11 cellular contexts compared by ENCODE assay signal in genomic region chr2:84870306-84870705, GRCh38.
DNase-seq lines count a peak whose midpoint lies in the region; ATAC-seq and FAIRE-seq lines count a peak whose summit lies in the region.
"Had no signal": no experiment of that assay in that cellular context is flagged by ENCODE, and none has a peak within 500 bp of the region (broad histone marks: within the 10 kb centered on the region; RNA-seq: fewer than 3 reads in every experiment).

No MANE protein-coding gene starts in this region.

- FAIRE-seq in HTR-8/SVneo (lab: Jason Lieb, UNC) = no peak

- DNase-seq in activated effector memory CD4-positive, alpha-beta T cell treated with anti-CD3 and anti-CD28 coated beads, Interleukin-2, amount 50 U/mL, for 16 hours = peak; percentile 63
- DNase-seq in activated effector memory CD4-positive, alpha-beta T cell treated with Interleukin-2 at 50 U/mL for 16 hours = no peak
- peak; percentile 54 for DNase-seq in activated CD8-positive, alpha-beta memory T cell treated with anti-CD3 and anti-CD28 coated beads, Interleukin-2, amount 50 U/mL, for 48 hours
- DNase-seq in stimulated activated CD8-positive, alpha-beta memory T cell treated with anti-CD3 and anti-CD28 coated beads, Interleukin-4, amount 100 ng/mL, for 48 hours = peak; percentile 26
- DNase-seq in HTR-8/SVneo (ENCODE audit: insufficient read length, low spot score) (no peak), NCI-H1092 treated with DMSO at 0.1 percent for 48 hours (lab: John Stamatoyannopoulos, UW) (no peak)
- DNase-seq: activated gamma-delta T cell treated with Interleukin-2 at 50 U/mL for 16 hours; DMS79; stimulated activated naive B cell treated with anti-CD40 and anti-IgM and Interleukin-4, amounts not matched to agents 10 μg/mL and 1 μg/mL and 100 μg/mL, for 72 hours had no signal

- peak; percentile 47 for ATAC-seq in HG02642 (IDR thresholded peaks at IDR 0.05; ENCODE audit: poor library complexity, unreplicated experiment)
- no peak for ATAC-seq in HG03196 (IDR thresholded peaks at IDR 0.05; ENCODE audit: unreplicated experiment)
- ATAC-seq: stimulated activated naive B cell treated with anti-CD40 and anti-IgM and Interleukin-4, amounts not matched to agents 10 μg/mL and 1 μg/mL and 100 μg/mL, for 72 hours had no signal

Comparison
In these comparisons a context has a peak if more than half of its experiments do, and no peak if none do; other contexts are left out.
1. DNase-seq: peak in activated effector memory CD4-positive, alpha-beta T cell treated with anti-CD3 and anti-CD28 coated beads, Interleukin-2, amount 50 U/mL, for 16 hours (single experiment), activated CD8-positive, alpha-beta memory T cell treated with anti-CD3 and anti-CD28 coated beads, Interleukin-2, amount 50 U/mL, for 48 hours (single experiment) and stimulated activated CD8-positive, alpha-beta memory T cell treated with anti-CD3 and anti-CD28 coated beads, Interleukin-4, amount 100 ng/mL, for 48 hours (single experiment); none in activated effector memory CD4-positive, alpha-beta T cell treated with Interleukin-2 at 50 U/mL for 16 hours (single experiment), HTR-8/SVneo (single experiment) and NCI-H1092 treated with DMSO at 0.1 percent for 48 hours (single experiment).